1 cellular context compared by ENCODE assay signal in genomic region chr2:26961603-26962184, GRCh38.
TF ChIP-seq lines count a peak whose summit lies in the region.

No MANE protein-coding gene starts in this region.

TF ChIP-seq in HepG2, 621 proteins besides CTCF, POLR2A, EP300 and RAD21 (continued from another document and continues in another):
- TF ChIP-seq NRL (CRISPR knock-in tag; IDR thresholded peaks at IDR 0.05; ENCODE audit: borderline replicate concordance), result peak; percentile 58; the same call in 1 of the 2 replicates
- 0 out of 2 replicates have a peak, but pooled peaks have one; percentile 13 for TF ChIP-seq ATF7-NPFF (CRISPR knock-in tag; IDR thresholded peaks at IDR 0.05; ENCODE audit: low read depth)
- no peak for TF ChIP-seq ZNF569 (CRISPR knock-in tag; IDR thresholded peaks at IDR 0.05; ENCODE audit: borderline replicate concordance)
- TF ChIP-seq ZNF281 (CRISPR knock-in tag; IDR thresholded peaks at IDR 0.05; ENCODE audit: borderline replicate concordance), result no peak
- peak; percentile 59 for TF ChIP-seq UBTF (CRISPR knock-in tag; IDR thresholded peaks at IDR 0.05)
- peak; percentile 15; the same call in 1 of the 2 replicates for TF ChIP-seq MYC (CRISPR knock-in tag; IDR thresholded peaks at IDR 0.05; ENCODE audit: borderline replicate concordance)
- TF ChIP-seq RELA (CRISPR knock-in tag; IDR thresholded peaks at IDR 0.05), result 0 out of 2 replicates have a peak, but pooled peaks have one; percentile 19
- TF ChIP-seq RCOR2 (CRISPR knock-in tag; IDR thresholded peaks at IDR 0.05), result peak; percentile 25; the same call in 1 of the 2 replicates
- peak; percentile 65 for TF ChIP-seq GATAD2A (CRISPR knock-in tag; IDR thresholded peaks at IDR 0.05)
- 0 out of 2 replicates have a peak, but pooled peaks have one; percentile 61 for TF ChIP-seq EED (CRISPR knock-in tag; IDR thresholded peaks at IDR 0.05)
- 0 out of 4 replicates have a peak, but pooled peaks of 1 of the 2 experiments have one; percentile 55 for TF ChIP-seq KLF16 (CRISPR knock-in tag; IDR thresholded peaks at IDR 0.05)
- no peak for TF ChIP-seq NFYC (CRISPR knock-in tag; IDR thresholded peaks at IDR 0.05)
- peak; percentile 54; the same call in 1 of the 2 replicates for TF ChIP-seq ELF3 (CRISPR knock-in tag; IDR thresholded peaks at IDR 0.05)
- TF ChIP-seq, protein P1, sequence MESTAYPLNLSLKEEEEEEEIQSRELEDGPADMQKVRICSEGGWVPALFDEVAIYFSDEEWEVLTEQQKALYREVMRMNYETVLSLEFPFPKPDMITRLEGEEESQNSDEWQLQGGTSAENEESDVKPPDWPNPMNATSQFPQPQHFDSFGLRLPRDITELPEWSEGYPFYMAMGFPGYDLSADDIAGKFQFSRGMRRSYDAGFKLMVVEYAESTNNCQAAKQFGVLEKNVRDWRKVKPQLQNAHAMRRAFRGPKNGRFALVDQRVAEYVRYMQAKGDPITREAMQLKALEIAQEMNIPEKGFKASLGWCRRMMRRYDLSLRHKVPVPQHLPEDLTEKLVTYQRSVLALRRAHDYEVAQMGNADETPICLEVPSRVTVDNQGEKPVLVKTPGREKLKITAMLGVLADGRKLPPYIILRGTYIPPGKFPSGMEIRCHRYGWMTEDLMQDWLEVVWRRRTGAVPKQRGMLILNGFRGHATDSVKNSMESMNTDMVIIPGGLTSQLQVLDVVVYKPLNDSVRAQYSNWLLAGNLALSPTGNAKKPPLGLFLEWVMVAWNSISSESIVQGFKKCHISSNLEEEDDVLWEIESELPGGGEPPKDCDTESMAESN (CRISPR knock-in tag; conservative IDR thresholded peaks at IDR 0.05), result peak; percentile 52; the same call in 1 of the 2 replicates
- TF ChIP-seq ZNF850 (CRISPR knock-in tag; conservative IDR thresholded peaks at IDR 0.05), result no peak
- no peak for TF ChIP-seq NAIF1 (CRISPR knock-in tag; IDR thresholded peaks at IDR 0.05; ENCODE audit: borderline replicate concordance)
- peak; percentile 50; the same call in 1 of the 2 replicates for TF ChIP-seq ETV5 (CRISPR knock-in tag; IDR thresholded peaks at IDR 0.05; ENCODE audit: borderline replicate concordance)
- no peak for TF ChIP-seq NR2C2 (CRISPR knock-in tag; IDR thresholded peaks at IDR 0.05; ENCODE audit: borderline replicate concordance)
- TF ChIP-seq, protein P2, sequence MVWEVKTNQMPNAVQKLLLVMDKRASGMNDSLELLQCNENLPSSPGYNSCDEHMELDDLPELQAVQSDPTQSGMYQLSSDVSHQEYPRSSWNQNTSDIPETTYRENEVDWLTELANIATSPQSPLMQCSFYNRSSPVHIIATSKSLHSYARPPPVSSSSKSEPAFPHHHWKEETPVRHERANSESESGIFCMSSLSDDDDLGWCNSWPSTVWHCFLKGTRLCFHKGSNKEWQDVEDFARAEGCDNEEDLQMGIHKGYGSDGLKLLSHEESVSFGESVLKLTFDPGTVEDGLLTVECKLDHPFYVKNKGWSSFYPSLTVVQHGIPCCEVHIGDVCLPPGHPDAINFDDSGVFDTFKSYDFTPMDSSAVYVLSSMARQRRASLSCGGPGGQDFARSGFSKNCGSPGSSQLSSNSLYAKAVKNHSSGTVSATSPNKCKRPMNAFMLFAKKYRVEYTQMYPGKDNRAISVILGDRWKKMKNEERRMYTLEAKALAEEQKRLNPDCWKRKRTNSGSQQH (CRISPR knock-in tag; IDR thresholded peaks at IDR 0.05; ENCODE audit: low read depth), result 0 out of 2 replicates have a peak, but pooled peaks have one; percentile 36
- 0 out of 2 replicates have a peak, but pooled peaks have one; percentile 59 for TF ChIP-seq THRA (CRISPR knock-in tag; IDR thresholded peaks at IDR 0.05; ENCODE audit: borderline replicate concordance)
- TF ChIP-seq RFX1 (IDR thresholded peaks at IDR 0.05), result no peak
- TF ChIP-seq CERS6 (CRISPR knock-in tag; IDR thresholded peaks at IDR 0.05), result no peak
- TF ChIP-seq CC2D1A (CRISPR knock-in tag; IDR thresholded peaks at IDR 0.05), result no peak
- peak; percentile 56; the same call in 1 of the 2 replicates for TF ChIP-seq IKZF5 (CRISPR knock-in tag; IDR thresholded peaks at IDR 0.05)
- TF ChIP-seq KLF12 (CRISPR knock-in tag; IDR thresholded peaks at IDR 0.05; ENCODE audit: borderline replicate concordance), result no peak
- no peak for TF ChIP-seq ZNF550 (CRISPR knock-in tag; IDR thresholded peaks at IDR 0.05; ENCODE audit: borderline replicate concordance)
- TF ChIP-seq ZGPAT (CRISPR knock-in tag; IDR thresholded peaks at IDR 0.05), result 0 out of 2 replicates have a peak, but pooled peaks have one; percentile 46
- peak; percentile 43; the same call in 1 of the 2 replicates for TF ChIP-seq PHF8 (CRISPR knock-in tag; IDR thresholded peaks at IDR 0.05)
- TF ChIP-seq PHF21A (CRISPR knock-in tag; IDR thresholded peaks at IDR 0.05), result no peak
- 0 out of 2 replicates have a peak, but pooled peaks have one; percentile 39 for TF ChIP-seq PAX8 (CRISPR knock-in tag; IDR thresholded peaks at IDR 0.05; ENCODE audit: borderline replicate concordance)
- TF ChIP-seq SOX13 (IDR thresholded peaks at IDR 0.05), result no peak
- peak in 1 of 2 experiments; percentile 30; a peak in 1 of 4 replicates for TF ChIP-seq SOX13 (CRISPR knock-in tag; conservative IDR thresholded peaks at IDR 0.05 in 1 of 2, IDR thresholded peaks at IDR 0.05 in 1 of 2)
- TF ChIP-seq, protein P3, sequence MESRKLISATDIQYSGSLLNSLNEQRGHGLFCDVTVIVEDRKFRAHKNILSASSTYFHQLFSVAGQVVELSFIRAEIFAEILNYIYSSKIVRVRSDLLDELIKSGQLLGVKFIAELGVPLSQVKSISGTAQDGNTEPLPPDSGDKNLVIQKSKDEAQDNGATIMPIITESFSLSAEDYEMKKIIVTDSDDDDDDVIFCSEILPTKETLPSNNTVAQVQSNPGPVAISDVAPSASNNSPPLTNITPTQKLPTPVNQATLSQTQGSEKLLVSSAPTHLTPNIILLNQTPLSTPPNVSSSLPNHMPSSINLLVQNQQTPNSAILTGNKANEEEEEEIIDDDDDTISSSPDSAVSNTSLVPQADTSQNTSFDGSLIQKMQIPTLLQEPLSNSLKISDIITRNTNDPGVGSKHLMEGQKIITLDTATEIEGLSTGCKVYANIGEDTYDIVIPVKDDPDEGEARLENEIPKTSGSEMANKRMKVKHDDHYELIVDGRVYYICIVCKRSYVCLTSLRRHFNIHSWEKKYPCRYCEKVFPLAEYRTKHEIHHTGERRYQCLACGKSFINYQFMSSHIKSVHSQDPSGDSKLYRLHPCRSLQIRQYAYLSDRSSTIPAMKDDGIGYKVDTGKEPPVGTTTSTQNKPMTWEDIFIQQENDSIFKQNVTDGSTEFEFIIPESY (CRISPR knock-in tag; IDR thresholded peaks at IDR 0.05), result peak; percentile 70
- TF ChIP-seq HDAC2 (CRISPR knock-in tag; IDR thresholded peaks at IDR 0.05), result no peak
- TF ChIP-seq ZNF891 (CRISPR knock-in tag; IDR thresholded peaks at IDR 0.05), result peak; percentile 85
- TF ChIP-seq FOXA1 (IDR thresholded peaks at IDR 0.05), result no peak
- 0 out of 2 replicates have a peak, but pooled peaks have one; percentile 25 for TF ChIP-seq FOXA1 (CRISPR knock-in tag; IDR thresholded peaks at IDR 0.05)
- no peak for TF ChIP-seq FOXC1 (CRISPR knock-in tag; IDR thresholded peaks at IDR 0.05; ENCODE audit: borderline replicate concordance)
- TF ChIP-seq ZBTB38 (CRISPR knock-in tag; IDR thresholded peaks at IDR 0.05), result peak; percentile 20; the same call in 1 of the 2 replicates
- no peak for TF ChIP-seq CEBPB (IDR thresholded peaks at IDR 0.05; ENCODE audit: borderline replicate concordance, low read depth, low read length)
- TF ChIP-seq ZNF501 (CRISPR knock-in tag; IDR thresholded peaks at IDR 0.05), result peak; percentile 50; the same call in 1 of the 2 replicates
- peak; percentile 57 for TF ChIP-seq SAP130 (CRISPR knock-in tag; IDR thresholded peaks at IDR 0.05; ENCODE audit: low read depth)
- no peak for TF ChIP-seq SIX1 (CRISPR knock-in tag; IDR thresholded peaks at IDR 0.05; ENCODE audit: borderline replicate concordance)
